ENCODE assay signal across 17 cellular contexts in the genomic region with DNA sequence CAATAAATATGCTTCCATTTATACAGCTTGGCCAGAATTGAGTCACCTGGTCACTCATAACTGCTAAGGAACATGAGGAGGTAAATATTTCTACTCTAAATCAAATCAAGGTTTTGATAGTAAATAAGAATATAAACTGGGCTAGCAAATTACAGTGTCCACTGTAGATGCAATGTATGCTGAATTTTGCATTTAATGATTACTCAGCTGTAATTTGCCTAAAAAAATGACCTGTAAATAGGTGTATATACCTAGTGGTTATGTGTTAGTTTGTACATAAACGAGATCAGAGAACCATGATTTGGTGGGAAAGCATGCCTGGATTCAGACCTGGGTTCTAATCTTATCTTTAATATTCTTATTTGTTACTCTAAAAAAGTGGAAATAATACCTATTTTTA.
DNase-seq lines count a peak whose midpoint lies in the region; ATAC-seq, FAIRE-seq and TF ChIP-seq lines count a peak whose summit lies in the region.
"Had no signal": no experiment of that assay in that cellular context is flagged by ENCODE, and none has a peak within 500 bp of the region (broad histone marks: within the 10 kb centered on the region; RNA-seq: fewer than 3 reads in every experiment).

No MANE protein-coding gene starts in this region.

- TF ChIP-seq EP300 in K562 (IDR thresholded peaks at IDR 0.05; ENCODE audit: low read length), result no peak

- CTCF ChIA-PET in K562 (lab: Yijun Ruan, JAX; ENCODE audit: low intra/inter-chr PET ratio) (no interaction called here), A673 (lab: Charles Lee) (no interaction called here)

- no peaks in the 10 kb centered on the region for H3K79me2 ChIP-seq in K562 (ENCODE audit: control insufficient read depth, insufficient read depth, low read length)

- H3K4me3 ChIP-seq in K562 (no peak overlapping the region), A673 (ENCODE audit: low read depth, low read length, poor library complexity, severe bottlenecking) (no peak overlapping the region), aorta (ENCODE audit: low read length in 2 of 2) (no peak overlapping the region), mesenchymal stem cell (ENCODE audit: insufficient read depth in 1 of 2, low read depth in 1 of 2, low read length in 2 of 2) (no peak overlapping the region)
- H3K4me3 ChIP-seq: BLaER1, GM23248, HAP-1 had no signal

- no peak overlapping the region for H2AFZ ChIP-seq in K562 (ENCODE audit: low read depth, low read length)
- no peak overlapping the region for H2AFZ ChIP-seq in mesenchymal stem cell (ENCODE audit: low read depth, low read length)
- H2AFZ ChIP-seq: GM23248 had no signal

- H2BK15ac ChIP-seq in mesenchymal stem cell (ENCODE audit: low read depth, poor library complexity, severe bottlenecking), result no peak overlapping the region

- H2AK5ac ChIP-seq in mesenchymal stem cell (ENCODE audit: low read length, severe bottlenecking), result no peak overlapping the region

- H3K9ac ChIP-seq in K562 (ENCODE audit: insufficient read depth in 1 of 2, low read depth in 2 of 2, low read length in 2 of 2) (no peak overlapping the region), mesenchymal stem cell (ENCODE audit: low read length) (no peak overlapping the region)
- H3K9ac ChIP-seq: BLaER1, GM23248, KMS-11 had no signal

- H2BK5ac ChIP-seq in mesenchymal stem cell (ENCODE audit: low read depth, low read length, poor library complexity, severe bottlenecking), result no peak overlapping the region

- H4K20me1 ChIP-seq in K562 (replicated peaks; ENCODE audit: control insufficient read depth, insufficient read depth, low read length), result no peaks in the 10 kb centered on the region
- H4K20me1 ChIP-seq: BLaER1 had no signal

- H3K9me3 ChIP-seq in K562 (replicated peaks; ENCODE audit: control insufficient read depth, insufficient read depth, low read depth, low read length) (no peaks in the 10 kb centered on the region), A673 (ENCODE audit: low read depth, low read length, poor library complexity, severe bottlenecking) (no peaks in the 10 kb centered on the region), aorta (ENCODE audit: control insufficient read depth, low read length) (no peaks in the 10 kb centered on the region), mesenchymal stem cell (ENCODE audit: control insufficient read depth, low read length) (no peaks in the 10 kb centered on the region)
- H3K9me3 ChIP-seq: BLaER1, HAP-1 had no signal

- H4K91ac ChIP-seq in mesenchymal stem cell (ENCODE audit: low read length), result no peak overlapping the region

- H3K4me2 ChIP-seq in K562 (ENCODE audit: insufficient read depth, low read length) (no peak overlapping the region), mesenchymal stem cell (ENCODE audit: low read length, poor library complexity, severe bottlenecking) (no peak overlapping the region)
- H3K4me2 ChIP-seq: BLaER1, KMS-11 had no signal

- no peak for TF ChIP-seq POLR2A in K562 (conservative IDR thresholded peaks at IDR 0.05)

- WGBS in K562 (ENCODE audit: insufficient coverage, low coverage, missing lambda C conversion rate), result 0% methylated on average over 1 of the region's 1 CpG
- WGBS in aorta, 2 donors, result 70 to 89% methylated on average over 1 of the region's 1 CpG
- WGBS in mesenchymal stem cell, result no CpG with 5 or more reads among the region's 1 CpG

- intact Hi-C loops in K562 (cut with micrococcal nuclease) (no loop called here), A673 (cut with micrococcal nuclease; ENCODE audit: unreplicated experiment) (loop anchor here (10.0 kb wide), 1 partner anchor 281 kb away; no protein-coding TSS in a partner anchor), aorta (cut with DNase I) (no loop called here)

- H2BK120ac ChIP-seq in mesenchymal stem cell (ENCODE audit: low read depth, low read length), result no peak overlapping the region

- H3K23ac ChIP-seq in mesenchymal stem cell (ENCODE audit: low read length in 2 of 2), result no peak overlapping the region

- peak; percentile 23 for ATAC-seq in GM18502 (IDR thresholded peaks at IDR 0.05; ENCODE audit: poor library complexity, unreplicated experiment)
- ATAC-seq in GM18907 (IDR thresholded peaks at IDR 0.05; ENCODE audit: unreplicated experiment), result peak; percentile 33
- ATAC-seq in HG02885 (IDR thresholded peaks at IDR 0.05; ENCODE audit: poor library complexity, unreplicated experiment), result peak; percentile 26
- no peak for ATAC-seq in K562
- ATAC-seq in aorta (ENCODE audit: low FRiP score), result no peak

- no peak overlapping the region for H3K18ac ChIP-seq in mesenchymal stem cell (ENCODE audit: low read depth in 1 of 2, low read length in 2 of 2)

- no peak overlapping the region for H4K8ac ChIP-seq in mesenchymal stem cell (ENCODE audit: low read length)

- TF ChIP-seq CTCF in K562 (IDR thresholded peaks at IDR 0.05 in 2 of 3, conservative IDR thresholded peaks at IDR 0.05 in 1 of 3; ENCODE audit: insufficient read depth in 2 of 3, low read depth in 1 of 3, low read length in 3 of 3) (no peak), A673 (conservative IDR thresholded peaks at IDR 0.05; ENCODE audit: low read depth, low read length) (no peak)

- DNase-seq in K562 (ENCODE audit: extremely low read depth in 1 of 4, low spot score in 3 of 4) (no peak), A673 (ENCODE audit: low spot score) (no peak), aorta (no peak), mesenchymal stem cell (no peak)
- DNase-seq: CD4-positive, alpha-beta memory T cell; DMS79 treated with DMSO at 0.1 percent for 48 hours; GF-D8; GM23248 had no signal

- H3K79me1 ChIP-seq in mesenchymal stem cell (replicated peaks; ENCODE audit: low read length, poor library complexity, severe bottlenecking), result no peaks in the 10 kb centered on the region

- FAIRE-seq in K562 (lab: Jason Lieb, UNC), result no peak
- FAIRE-seq: A204.1, GM19239 had no signal

- H3K36me3 ChIP-seq in K562 (ENCODE audit: control insufficient read depth, insufficient read depth, low read length) (no peaks in the 10 kb centered on the region), A673 (ENCODE audit: insufficient read depth, low read length, poor library complexity, severe bottlenecking) (no peaks in the 10 kb centered on the region), aorta (ENCODE audit: control insufficient read depth in 1 of 2, insufficient read depth in 2 of 2, low read length in 1 of 2) (no peaks in the 10 kb centered on the region), mesenchymal stem cell (ENCODE audit: control insufficient read depth in 1 of 2, insufficient read depth in 2 of 2, low read depth in 1 of 2, low read length in 2 of 2) (no peaks in the 10 kb centered on the region)
- H3K36me3 ChIP-seq: BLaER1, HAP-1 had no signal

- H3K27me3 ChIP-seq in K562 (ENCODE audit: control insufficient read depth in 2 of 2, insufficient read depth in 2 of 2, low read length in 2 of 2), result no peaks in the 10 kb centered on the region
- H3K27me3 ChIP-seq in A673 (replicated peaks; ENCODE audit: insufficient read depth, low read depth, low read length, poor library complexity), result no peaks in the 10 kb centered on the region
- H3K27me3 ChIP-seq in aorta (ENCODE audit: control insufficient read depth in 1 of 2, insufficient read depth in 2 of 2, low read length in 1 of 2), result no peaks in the 10 kb centered on the region
- H3K27me3 ChIP-seq in mesenchymal stem cell (ENCODE audit: control insufficient read depth in 1 of 2, insufficient read depth in 1 of 2, low read length in 2 of 2), result no peaks in the 10 kb centered on the region
- H3K27me3 ChIP-seq: BLaER1 had no signal

- H3K4me1 ChIP-seq in K562 (replicated peaks in 1 of 2; ENCODE audit: control insufficient read depth in 2 of 2, insufficient read depth in 2 of 2, low read length in 2 of 2) (no peaks in the 10 kb centered on the region), A673 (ENCODE audit: insufficient read depth, low read length, poor library complexity, severe bottlenecking) (no peaks in the 10 kb centered on the region), aorta (ENCODE audit: control insufficient read depth in 1 of 2, insufficient read depth in 2 of 2, low read length in 2 of 2) (no peaks in the 10 kb centered on the region), mesenchymal stem cell (ENCODE audit: control insufficient read depth, insufficient read depth, low read depth, low read length) (no peaks in the 10 kb centered on the region)
- H3K4me1 ChIP-seq: BLaER1, HAP-1 had no signal

- no peak overlapping the region for H3K27ac ChIP-seq in K562 (ENCODE audit: extremely low read depth, low read depth, low read length)
- no peak overlapping the region for H3K27ac ChIP-seq in A673 (ENCODE audit: low read depth, low read length, poor library complexity, severe bottlenecking)
- H3K27ac ChIP-seq in aorta (ENCODE audit: low read depth in 1 of 2, low read length in 2 of 2), result no peak overlapping the region
- no peak overlapping the region for H3K27ac ChIP-seq in mesenchymal stem cell (ENCODE audit: low read length, poor library complexity, severe bottlenecking)
- H3K27ac ChIP-seq: BLaER1, GM23248, HL-60, KMS-11 had no signal

- no peak overlapping the region for H3K14ac ChIP-seq in mesenchymal stem cell (ENCODE audit: low read length in 2 of 2)

- no peak overlapping the region for H2BK12ac ChIP-seq in mesenchymal stem cell (ENCODE audit: low read length in 2 of 2)

- no peaks in the 10 kb centered on the region for H3K9me1 ChIP-seq in K562 (ENCODE audit: control insufficient read depth, insufficient read depth, low read length)

- in situ Hi-C loops in K562 (cut with MboI), result no loop called here

- POLR2A ChIA-PET in K562 (lab: Yijun Ruan, JAX), result no interaction called here
- POLR2A ChIA-PET in A673 (lab: Charles Lee; ENCODE audit: low non-redundant PET), result no interaction called here

- TF ChIP-seq RAD21 in K562 (CRISPR knock-in tag; conservative IDR thresholded peaks at IDR 0.05 in 1 of 2, IDR thresholded peaks at IDR 0.05 in 1 of 2), result no peak

- BruUV-seq in K562 (replicated peaks; lab: Mats Ljungman, UMichigan) (no TSS peak), A673 (replicated peaks; lab: Mats Ljungman, UMichigan) (no TSS peak)

- H3K4ac ChIP-seq in mesenchymal stem cell (ENCODE audit: low read depth in 1 of 2, low read length in 2 of 2), result no peak overlapping the region

TF ChIP-seq in K562, 482 proteins besides CTCF, POLR2A, EP300 and RAD21 (continues in another document):
- 0 out of 2 replicates have a peak, but pooled peaks have one; percentile 16 for TF ChIP-seq ZNF316 (IDR thresholded peaks at IDR 0.05)
- 0 out of 2 replicates have a peak, but pooled peaks have one; percentile 17 for TF ChIP-seq MAFF (IDR thresholded peaks at IDR 0.05; ENCODE audit: low read length)
- TF ChIP-seq, protein P1, sequence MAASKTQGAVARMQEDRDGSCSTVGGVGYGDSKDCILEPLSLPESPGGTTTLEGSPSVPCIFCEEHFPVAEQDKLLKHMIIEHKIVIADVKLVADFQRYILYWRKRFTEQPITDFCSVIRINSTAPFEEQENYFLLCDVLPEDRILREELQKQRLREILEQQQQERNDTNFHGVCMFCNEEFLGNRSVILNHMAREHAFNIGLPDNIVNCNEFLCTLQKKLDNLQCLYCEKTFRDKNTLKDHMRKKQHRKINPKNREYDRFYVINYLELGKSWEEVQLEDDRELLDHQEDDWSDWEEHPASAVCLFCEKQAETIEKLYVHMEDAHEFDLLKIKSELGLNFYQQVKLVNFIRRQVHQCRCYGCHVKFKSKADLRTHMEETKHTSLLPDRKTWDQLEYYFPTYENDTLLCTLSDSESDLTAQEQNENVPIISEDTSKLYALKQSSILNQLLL (CRISPR knock-in tag; IDR thresholded peaks at IDR 0.05; ENCODE audit: borderline replicate concordance), result no peak
- no peak for TF ChIP-seq RBM25 (IDR thresholded peaks at IDR 0.05; ENCODE audit: low read depth, low read length, severe bottlenecking)

Comparison
In these comparisons a context has a peak if more than half of its experiments do, and no peak if none do; other contexts are left out.
1. ATAC-seq: peak in GM18502 (single experiment), GM18907 (single experiment) and HG02885 (single experiment); none in K562 (single experiment) and aorta (single experiment).